Comparison of ENCODE assay signal across 14 cellular contexts in genomic region chr15:35705885-35706590, GRCh38.
DNase-seq lines count a peak whose midpoint lies in the region; ATAC-seq and TF ChIP-seq lines count a peak whose summit lies in the region.
"Had no signal": no experiment of that assay in that cellular context is flagged by ENCODE, and none has a peak within 500 bp of the region (broad histone marks: within the 10 kb centered on the region; RNA-seq: fewer than 3 reads in every experiment).

No MANE protein-coding gene starts in this region.

- H3K4me1 ChIP-seq in lung (ENCODE audit: control insufficient read depth in 2 of 2, insufficient read depth in 2 of 2, low read length in 2 of 2): peaks cover 2 to 15% of the 10 kb centered on the region in 2 donors
- peaks cover 16% of the 10 kb centered on the region in 2 donors for H3K4me1 ChIP-seq in thyroid gland
- H3K4me1 ChIP-seq in ovary (ENCODE audit: insufficient read depth): peaks cover 8% of the 10 kb centered on the region

- DNase-seq in M059J (ENCODE audit: low read depth) (peak; percentile 49), endothelial cell (ENCODE audit: low spot score) (no peak), lung (ENCODE audit: low spot score) (no peak), thyroid gland (peak; percentile 59 to 62), ovary (no peak), NCI-H128 (lab: John Stamatoyannopoulos, UW; ENCODE audit: unreplicated experiment) (no peak), NCI-H526 treated with DMSO at 0.1 percent for 48 hours (lab: John Stamatoyannopoulos, UW) (no peak)
- DNase-seq: activated B cell treated with CpG ODN at 0.5 μM for 24 hours, cortex of kidney, KG1, NCI-H2227 treated with DMSO at 0.1 percent for 48 hours, SHP77 treated with DMSO at 0.1 percent for 48 hours had no signal

- peak overlapping the region; percentile 76 for H3K27ac Mint-ChIP-seq in endothelial cell (ENCODE audit: unreplicated experiment)
- H3K27ac Mint-ChIP-seq: activated B cell treated with CpG ODN at 0.5 μM for 24 hours had no signal

- peaks cover 42% of the 10 kb centered on the region for H3K4me1 Mint-ChIP-seq in endothelial cell (ENCODE audit: unreplicated experiment)
- H3K4me1 Mint-ChIP-seq: activated B cell treated with CpG ODN at 0.5 μM for 24 hours had no signal

- TF ChIP-seq POLR2A in thyroid gland (IDR thresholded peaks at IDR 0.05) (no peak), ovary (IDR thresholded peaks at IDR 0.05) (no peak)

- H3K36me3 ChIP-seq in lung (ENCODE audit: control insufficient read depth in 2 of 2, insufficient read depth in 2 of 2, low read length in 2 of 2) (no peaks in the 10 kb centered on the region), thyroid gland (no peaks in the 10 kb centered on the region), ovary (no peaks in the 10 kb centered on the region)
- H3K36me3 ChIP-seq: thoracic aorta had no signal

- H3K9me3 Mint-ChIP-seq in endothelial cell (ENCODE audit: unreplicated experiment): no peaks in the 10 kb centered on the region
- H3K9me3 Mint-ChIP-seq: activated B cell treated with CpG ODN at 0.5 μM for 24 hours had no signal

- H3K36me3 Mint-ChIP-seq in endothelial cell (ENCODE audit: low read depth, unreplicated experiment): no peaks in the 10 kb centered on the region

- no peaks in the 10 kb centered on the region for H3K9me3 ChIP-seq in lung (ENCODE audit: control insufficient read depth in 2 of 2, insufficient read depth in 1 of 2, low read length in 1 of 2)
- H3K9me3 ChIP-seq in thyroid gland: no peaks in the 10 kb centered on the region
- H3K9me3 ChIP-seq in ovary: no peaks in the 10 kb centered on the region
- H3K9me3 ChIP-seq: thoracic aorta had no signal

- no peak overlapping the region for H3K4me3 Mint-ChIP-seq in endothelial cell (ENCODE audit: unreplicated experiment)
- H3K4me3 Mint-ChIP-seq: activated B cell treated with CpG ODN at 0.5 μM for 24 hours had no signal

- no peaks in the 10 kb centered on the region for H3K27me3 ChIP-seq in lung (ENCODE audit: control insufficient read depth, insufficient read depth)
- no peaks in the 10 kb centered on the region for H3K27me3 ChIP-seq in thyroid gland
- H3K27me3 ChIP-seq in ovary: no peaks in the 10 kb centered on the region

- H3K4me3 ChIP-seq in lung: no peak overlapping the region
- no peak overlapping the region for H3K4me3 ChIP-seq in thyroid gland (replicated peaks in 1 of 3)
- H3K4me3 ChIP-seq in ovary: no peak overlapping the region
- H3K4me3 ChIP-seq: thoracic aorta had no signal

- TF ChIP-seq CTCF in endothelial cell (IDR thresholded peaks at IDR 0.05; ENCODE audit: unreplicated experiment): no peak
- TF ChIP-seq CTCF in lung (IDR thresholded peaks at IDR 0.05; ENCODE audit: control extremely low read depth, extremely low read depth): no peak
- no peak for TF ChIP-seq CTCF in thyroid gland (IDR thresholded peaks at IDR 0.05)
- TF ChIP-seq CTCF in ovary (IDR thresholded peaks at IDR 0.05): no peak

- intact Hi-C loops in thyroid gland (cut with DNase I) (no loop called here), ovary (cut with DNase I) (no loop called here)

- no peak for ATAC-seq in lung (ENCODE audit: insufficient read depth, low FRiP score)
- ATAC-seq in GM19324 (IDR thresholded peaks at IDR 0.05; ENCODE audit: low FRiP score, unreplicated experiment): no peak

- H3K27ac ChIP-seq in lung (ENCODE audit: low read depth in 1 of 2, low read length in 1 of 2): peak overlapping the region; percentile 10 to 95
- peak overlapping the region; percentile 53 to 85 (median 69) for H3K27ac ChIP-seq in thyroid gland
- no peak overlapping the region for H3K27ac ChIP-seq in ovary

- TF ChIP-seq EP300 in ovary (IDR thresholded peaks at IDR 0.05): no peak

- H3K27me3 Mint-ChIP-seq in endothelial cell (ENCODE audit: unreplicated experiment): no peaks in the 10 kb centered on the region
- H3K27me3 Mint-ChIP-seq: activated B cell treated with CpG ODN at 0.5 μM for 24 hours had no signal

- 61 to 76% methylated on average over 4 of the region's 4 CpGs for WGBS in lung, 2 donors
- WGBS in thyroid gland, 2 donors: 44 to 47% methylated on average over 4 of the region's 4 CpGs
- 32 to 55% (median 36%) methylated on average over 4 of the region's 4 CpGs for WGBS in ovary, 3 donors

Comparison
In these comparisons a context has a peak if more than half of its experiments do, and no peak if none do; other contexts are left out.
1. DNase-seq: peak in M059J (single experiment) and thyroid gland (2 of 2); none in endothelial cell (single experiment), lung (single experiment), ovary (0 of 5), NCI-H128 (single experiment) and NCI-H526 treated with DMSO at 0.1 percent for 48 hours (single experiment).
2. H3K27ac ChIP-seq: peak in lung (2 of 2) and thyroid gland (3 of 3); none in ovary (0 of 2).